ENCODE assay signal across 22 cellular contexts in the genomic region with DNA sequence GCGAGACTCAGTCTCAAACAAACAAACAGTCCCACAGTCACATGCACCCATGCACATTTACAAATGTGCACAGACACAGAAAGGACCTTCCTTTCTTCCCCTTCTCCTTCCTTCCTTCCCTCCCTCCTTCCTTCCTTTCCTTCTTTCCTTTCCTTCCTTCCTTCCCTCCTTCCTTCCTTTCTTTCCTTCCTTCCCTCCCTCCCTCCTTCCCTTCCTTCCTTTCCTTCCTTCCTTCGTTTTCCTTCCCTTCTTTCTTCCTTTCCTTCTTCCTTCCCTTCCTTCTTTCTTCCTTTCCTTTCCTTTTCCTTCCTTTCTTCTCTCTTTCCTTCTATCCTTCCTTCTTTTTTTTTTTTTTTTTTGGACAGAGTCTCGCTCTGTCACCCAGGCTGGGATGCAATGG. TPM values are rescaled to one million over a fixed set of nuclear protein-coding genes. Genes with fewer than 3 reads are reported as not detected.
DNase-seq lines count a peak whose midpoint lies in the region; ATAC-seq, FAIRE-seq and TF ChIP-seq lines count a peak whose summit lies in the region.
"Had no signal": no experiment of that assay in that cellular context is flagged by ENCODE, and none has a peak within 500 bp of the region (broad histone marks: within the 10 kb centered on the region; RNA-seq: fewer than 3 reads in every experiment).

No MANE protein-coding gene starts in this region.

- H2AFZ ChIP-seq in GM12878 (ENCODE audit: control insufficient read depth, low read depth, low read length) = no peak overlapping the region
- H2AFZ ChIP-seq: GM23338 had no signal

- no peak overlapping the region for H3K27ac ChIP-seq in GM12878 (ENCODE audit: control insufficient read depth, insufficient read depth)

- no peaks in the 10 kb centered on the region for H3K79me2 ChIP-seq in GM12878 (ENCODE audit: control insufficient read depth, insufficient read depth, low read length)

- H3K9ac ChIP-seq in GM12878 (ENCODE audit: control insufficient read depth, insufficient read depth, low read length) = no peak overlapping the region

- H3K9me3 ChIP-seq in GM12878 (replicated peaks; ENCODE audit: control insufficient read depth, insufficient read depth, low read length) = no peaks in the 10 kb centered on the region; the same call in 2 of the 3 replicates

- CTCF ChIA-PET in GM12878 (lab: Yijun Ruan, JAX) = no interaction called here

- intact Hi-C loops in GM12878 (cut with micrococcal nuclease; ENCODE audit: unreplicated experiment) = no loop called here

- H3K4me3 ChIP-seq in GM12878 = no peak overlapping the region
- H3K4me3 ChIP-seq: GM23338 had no signal

- no peaks in the 10 kb centered on the region for H3K9me3 Mint-ChIP-seq in activated T-cell treated with anti-CD3 and anti-CD28 coated beads, Interleukin-2, amount 50 U/mL, for 72 hours
- H3K9me3 Mint-ChIP-seq in progenitor cell of endocrine pancreas (ENCODE audit: low read depth) = no peaks in the 10 kb centered on the region
- no peaks in the 10 kb centered on the region for H3K9me3 Mint-ChIP-seq in type B pancreatic cell
- H3K9me3 Mint-ChIP-seq: CD4-positive, CD25-positive, alpha-beta regulatory T cell; CD8-positive, alpha-beta T cell had no signal

- TF ChIP-seq EP300 in GM12878 (IDR thresholded peaks at IDR 0.05; ENCODE audit: borderline replicate concordance in 1 of 2, control insufficient read depth in 1 of 2, low read depth in 2 of 2, low read length in 2 of 2) = no peak

- ATAC-seq in activated T-cell treated with anti-CD3 and anti-CD28 coated beads, Interleukin-2, amount 50 U/mL, for 72 hours (replicated peaks in 1 of 2) = no peak
- ATAC-seq in GM12878 = no peak
- no peak for ATAC-seq in HG03342 (IDR thresholded peaks at IDR 0.05; ENCODE audit: unreplicated experiment)
- ATAC-seq: CD8-positive, alpha-beta T cell; GM23338 had no signal

- no peaks in the 10 kb centered on the region for H3K4me1 Mint-ChIP-seq in activated T-cell treated with anti-CD3 and anti-CD28 coated beads, Interleukin-2, amount 50 U/mL, for 72 hours (ENCODE audit: low read depth)
- H3K4me1 Mint-ChIP-seq in progenitor cell of endocrine pancreas (ENCODE audit: low read depth) (no peaks in the 10 kb centered on the region), type B pancreatic cell (ENCODE audit: unreplicated experiment) (no peaks in the 10 kb centered on the region)

- peaks cover 11% of the 10 kb centered on the region for H3K4me1 ChIP-seq in GM12878 (ENCODE audit: control insufficient read depth, insufficient read depth, low read length)
- H3K4me1 ChIP-seq: Caco-2 had no signal

- no peak for FAIRE-seq in GM12878 (lab: Jason Lieb, UNC)
- FAIRE-seq: G401.6, GM19239 had no signal

- 3% methylated on average over 2 of the region's 3 CpGs for WGBS in GM12878 (ENCODE audit: insufficient coverage, insufficient replicate concordance, low lambda C conversion rate, missing lambda C conversion rate)

- no peak overlapping the region for H3K4me3 Mint-ChIP-seq in activated T-cell treated with anti-CD3 and anti-CD28 coated beads, Interleukin-2, amount 50 U/mL, for 72 hours
- H3K4me3 Mint-ChIP-seq in progenitor cell of endocrine pancreas (ENCODE audit: low read depth) (no peak overlapping the region), type B pancreatic cell (no peak overlapping the region)
- H3K4me3 Mint-ChIP-seq: CD4-positive, CD25-positive, alpha-beta regulatory T cell; CD8-positive, alpha-beta T cell; GM23338; H9; HFFc6 had no signal

- no peak for TF ChIP-seq RAD21 in GM12878 (IDR thresholded peaks at IDR 0.05; ENCODE audit: insufficient read depth, low read depth, low read length)

- in situ Hi-C loops in GM12878 (cut with MboI) = no loop called here

- peak overlapping the region; percentile 40 for H3K27ac Mint-ChIP-seq in activated T-cell treated with anti-CD3 and anti-CD28 coated beads, Interleukin-2, amount 50 U/mL, for 72 hours
- H3K27ac Mint-ChIP-seq in progenitor cell of endocrine pancreas (peak overlapping the region; percentile 31), type B pancreatic cell (no peak overlapping the region)
- H3K27ac Mint-ChIP-seq: CD4-positive, CD25-positive, alpha-beta regulatory T cell; CD8-positive, alpha-beta T cell; GM23338; HFFc6 had no signal

- no TSS peak for BruUV-seq in GM12878 (replicated peaks; lab: Mats Ljungman, UMichigan)

- SMC1A ChIA-PET in GM12878 (lab: Charles Lee; ENCODE audit: uncharacterized antibody, unreplicated experiment) = no interaction called here

- no peak overlapping the region for H3K4me2 ChIP-seq in GM12878 (ENCODE audit: control insufficient read depth, insufficient read depth)
- H3K4me2 ChIP-seq: GM23338 had no signal

- RAD21 ChIA-PET in GM12878 (lab: Charles Lee; ENCODE audit: unreplicated experiment) = no interaction called here

- H3K36me3 ChIP-seq in GM12878 (ENCODE audit: control insufficient read depth in 2 of 2, insufficient read depth in 2 of 2, low read length in 1 of 2) = no peaks in the 10 kb centered on the region

- no peaks in the 10 kb centered on the region for H3K27me3 ChIP-seq in GM12878 (replicated peaks in 1 of 2; ENCODE audit: control insufficient read depth in 2 of 2, insufficient read depth in 2 of 2, low read length in 1 of 2)

- H4K20me1 ChIP-seq in GM12878 (ENCODE audit: control insufficient read depth, insufficient read depth) = no peaks in the 10 kb centered on the region

- no peak for TF ChIP-seq POLR2A in GM12878 (IDR thresholded peaks at IDR 0.05; ENCODE audit: low read depth, low read length)

- POLR2A ChIA-PET in GM12878 (lab: Charles Lee) = no interaction called here

- TF ChIP-seq CTCF in GM12878 (IDR thresholded peaks at IDR 0.05 in 2 of 3, conservative IDR thresholded peaks at IDR 0.05 in 1 of 3; ENCODE audit: control insufficient read depth in 2 of 3, extremely low read depth in 1 of 3, insufficient read depth in 1 of 3, low read depth in 3 of 3, low read length in 3 of 3) (no peak), progenitor cell of endocrine pancreas (IDR thresholded peaks at IDR 0.05; ENCODE audit: unreplicated experiment) (no peak), type B pancreatic cell (conservative IDR thresholded peaks at IDR 0.05) (no peak)

- DNase-seq in activated T-cell treated with anti-CD3 and anti-CD28 coated beads, Interleukin-2, amount 50 U/mL, for 72 hours = no peak
- DNase-seq in activated T-cell treated with anti-CD3 and anti-CD28 coated beads, Interleukin-2, amount 50 U/mL, for 1 hour = no peak
- DNase-seq in GM12878 (ENCODE audit: low read depth, low spot score) (no peak), progenitor cell of endocrine pancreas (ENCODE audit: low spot score, unreplicated experiment) (no peak), CD1c-positive myeloid dendritic cell (ENCODE audit: extremely low spot score) (no peak), type B pancreatic cell (ENCODE audit: extremely low spot score, unreplicated experiment) (no peak)
- DNase-seq: 8988T; C1 segment of cervical spinal cord; CD4-positive, CD25-positive, alpha-beta regulatory T cell; CD8-positive, alpha-beta T cell; DMS153; DND-41; HFFc6 had no signal

- no peaks in the 10 kb centered on the region for H3K27me3 Mint-ChIP-seq in activated T-cell treated with anti-CD3 and anti-CD28 coated beads, Interleukin-2, amount 50 U/mL, for 72 hours (ENCODE audit: low read depth)
- H3K27me3 Mint-ChIP-seq in progenitor cell of endocrine pancreas (peaks cover 15% of the 10 kb centered on the region), type B pancreatic cell (peaks cover 21% of the 10 kb centered on the region)

- H3K36me3 Mint-ChIP-seq in activated T-cell treated with anti-CD3 and anti-CD28 coated beads, Interleukin-2, amount 50 U/mL, for 72 hours (ENCODE audit: insufficient read depth in 2 of 2) = peaks cover 0 to 5% of the 10 kb centered on the region in 2 donors
- H3K36me3 Mint-ChIP-seq in progenitor cell of endocrine pancreas (ENCODE audit: insufficient read depth) = no peaks in the 10 kb centered on the region
- no peaks in the 10 kb centered on the region for H3K36me3 Mint-ChIP-seq in type B pancreatic cell
- H3K36me3 Mint-ChIP-seq: CD4-positive, CD25-positive, alpha-beta regulatory T cell; CD8-positive, alpha-beta T cell had no signal

RNA-seq across cellular contexts. Expression of gene EBI3, which starts 16.2 kb away (rescaled TPM):
- 10 to 100 TPM; 21.8 to 29.9 TPM for total RNA-seq in activated T-cell treated with anti-CD3 and anti-CD28 coated beads, Interleukin-2, amount 50 U/mL, for 72 hours
- 450 and 530 TPM in 2 replicates for total RNA-seq in GM12878 (2013; cell fraction: nucleolus; rRNA removed)
- 137 and 149 TPM in 2 replicates for total RNA-seq in GM12878 (2014; rRNA removed)
- total RNA-seq in GM12878 (2014; rRNA removed; fragmentation: Illumina TruSeq; extraction: Trizol) = 61.0 and 68.2 TPM in 2 replicates
- 224 and 232 TPM in 2 replicates for total RNA-seq in GM12878 (2021)
- polyA plus RNA-seq in GM12878 (2011; ENCODE audit: low read depth) = 92.7 TPM
- polyA plus RNA-seq in GM12878 (2011; rRNA removed) = 140 and 276 TPM in 2 replicates
- 391 and 446 TPM in 2 replicates for polyA plus RNA-seq in GM12878 (2011; cell fraction: cytosol; rRNA removed)
- 237 and 277 TPM in 2 replicates for polyA plus RNA-seq in GM12878 (2011; cell fraction: nucleus; rRNA removed)
- polyA plus RNA-seq in GM12878 (2012) = 176 and 238 TPM in 2 replicates
- polyA plus RNA-seq in GM12878 (2014; fragmentation: Illumina TruSeq; extraction: Trizol) = 13.5 and 47.7 TPM in 2 replicates
- 10 to 100 TPM; 22.0 to 61.1 TPM for polyA plus RNA-seq in GM12878 (2014; fragmentation: Nextera tagmentation; extraction: Ambion mirVana)
- 257 and 266 TPM in 2 replicates for polyA plus RNA-seq in GM12878 (2014; rRNA removed)
- 100 to 1,000 TPM; 278 to 288 TPM for polyA plus RNA-seq in GM12878 (2016; fragmentation: Nextera tagmentation; extraction: Ambion mirVana)
- polyA minus RNA-seq in GM12878 (2011; rRNA and poly(A)+ RNA removed) = 103 and 190 TPM in 2 replicates
- polyA minus RNA-seq in GM12878 (2011; cell fraction: cytosol; rRNA and poly(A)+ RNA removed) = 139 and 168 TPM in 2 replicates
- 74.0 and 109 TPM in 2 replicates for polyA minus RNA-seq in GM12878 (2011; cell fraction: nucleus; rRNA and poly(A)+ RNA removed)
- total RNA-seq in progenitor cell of endocrine pancreas = not detected in 2 replicates
- total RNA-seq in type B pancreatic cell (ENCODE audit: low replicate concordance) = 0.31 and 0.43 TPM in 2 replicates
- total RNA-seq: CD4-positive, CD25-positive, alpha-beta regulatory T cell; CD8-positive, alpha-beta T cell had no signal

RNA-seq across cellular contexts. Expression of gene ANKRD24, which starts 30.6 kb away (rescaled TPM):
- total RNA-seq in activated T-cell treated with anti-CD3 and anti-CD28 coated beads, Interleukin-2, amount 50 U/mL, for 72 hours = 1 to 10 TPM; 2.8 to 4.1 TPM
- total RNA-seq in GM12878 (2013; cell fraction: nucleolus; rRNA removed) = 1.5 and 2.2 TPM in 2 replicates
- total RNA-seq in GM12878 (2014; rRNA removed) (0.49 and 0.51 TPM in 2 replicates), GM12878 (2014; rRNA removed; fragmentation: Illumina TruSeq; extraction: Trizol) (0.23 and 0.27 TPM in 2 replicates), GM12878 (2021) (0.51 and 0.59 TPM in 2 replicates), progenitor cell of endocrine pancreas (0.89 and 1.6 TPM in 2 replicates), type B pancreatic cell (ENCODE audit: low replicate concordance) (0.48 and 1.1 TPM in 2 replicates)
- polyA plus RNA-seq in GM12878 (2011; ENCODE audit: low read depth) = 0.49 TPM
- polyA plus RNA-seq in GM12878 (2011; rRNA removed) (0.43 TPM in 2 replicates), GM12878 (2014; fragmentation: Illumina TruSeq; extraction: Trizol) (0.12 and 0.14 TPM in 2 replicates), GM12878 (2014; fragmentation: Nextera tagmentation; extraction: Ambion mirVana) (under 1 TPM in 1 of 2 experiments, not detected in 1; 0.02 TPM), GM12878 (2014; rRNA removed) (0.42 and 0.47 TPM in 2 replicates), GM12878 (2016; fragmentation: Nextera tagmentation; extraction: Ambion mirVana) (under 1 TPM; 0.31 to 0.35 TPM)
- polyA plus RNA-seq in GM12878 (2011; cell fraction: cytosol; rRNA removed) = 0.84 and 0.90 TPM in 2 replicates
- polyA plus RNA-seq in GM12878 (2011; cell fraction: nucleus; rRNA removed) = 2.7 and 2.8 TPM in 2 replicates
- polyA plus RNA-seq in GM12878 (2012) = 1.5 TPM in 2 replicates
- 0.51 and 0.57 TPM in 2 replicates for polyA minus RNA-seq in GM12878 (2011; rRNA and poly(A)+ RNA removed)
- polyA minus RNA-seq in GM12878 (2011; cell fraction: cytosol; rRNA and poly(A)+ RNA removed) = 0.21 TPM in 1 of 2 replicates, not detected in the other
- 0.12 and 0.38 TPM in 2 replicates for polyA minus RNA-seq in GM12878 (2011; cell fraction: nucleus; rRNA and poly(A)+ RNA removed)

RNA-seq across cellular contexts. Expression of gene SIRT6, which starts 30.8 kb away (rescaled TPM):
- total RNA-seq in activated T-cell treated with anti-CD3 and anti-CD28 coated beads, Interleukin-2, amount 50 U/mL, for 72 hours = 10 to 100 TPM; 44.1 to 45.9 TPM
- total RNA-seq in GM12878 (2013; cell fraction: nucleolus; rRNA removed) = 24.5 and 25.2 TPM in 2 replicates
- total RNA-seq in GM12878 (2014; rRNA removed) (25.6 and 26.0 TPM in 2 replicates), GM12878 (2014; rRNA removed; fragmentation: Illumina TruSeq; extraction: Trizol) (8.3 and 8.7 TPM in 2 replicates), GM12878 (2021) (36.3 and 39.5 TPM in 2 replicates), progenitor cell of endocrine pancreas (33.2 and 35.1 TPM in 2 replicates), type B pancreatic cell (ENCODE audit: low replicate concordance) (26.7 and 29.2 TPM in 2 replicates)
- 9.0 TPM for polyA plus RNA-seq in GM12878 (2011; ENCODE audit: low read depth)
- polyA plus RNA-seq in GM12878 (2011; rRNA removed) (10.0 and 22.4 TPM in 2 replicates), GM12878 (2014; fragmentation: Illumina TruSeq; extraction: Trizol) (0.60 and 6.7 TPM in 2 replicates), GM12878 (2014; fragmentation: Nextera tagmentation; extraction: Ambion mirVana) (1 to 10 TPM; 1.3 to 1.5 TPM), GM12878 (2014; rRNA removed) (49.6 and 60.3 TPM in 2 replicates), GM12878 (2016; fragmentation: Nextera tagmentation; extraction: Ambion mirVana) (10 to 100 TPM; 29.4 to 29.8 TPM)
- 34.9 and 58.8 TPM in 2 replicates for polyA plus RNA-seq in GM12878 (2011; cell fraction: cytosol; rRNA removed)
- polyA plus RNA-seq in GM12878 (2011; cell fraction: nucleus; rRNA removed) = 77.1 and 95.7 TPM in 2 replicates
- 29.2 and 32.3 TPM in 2 replicates for polyA plus RNA-seq in GM12878 (2012)
- polyA minus RNA-seq in GM12878 (2011; rRNA and poly(A)+ RNA removed) = 11.3 and 21.7 TPM in 2 replicates
- 11.3 and 12.2 TPM in 2 replicates for polyA minus RNA-seq in GM12878 (2011; cell fraction: cytosol; rRNA and poly(A)+ RNA removed)
- polyA minus RNA-seq in GM12878 (2011; cell fraction: nucleus; rRNA and poly(A)+ RNA removed) = 10.2 and 22.0 TPM in 2 replicates

RNA-seq across cellular contexts. Expression of gene YJU2, which starts 33.8 kb away (rescaled TPM):
- 10 to 100 TPM; 27.3 to 32.7 TPM for total RNA-seq in activated T-cell treated with anti-CD3 and anti-CD28 coated beads, Interleukin-2, amount 50 U/mL, for 72 hours
- 16.8 and 20.4 TPM in 2 replicates for total RNA-seq in GM12878 (2013; cell fraction: nucleolus; rRNA removed)
- 36.8 and 38.2 TPM in 2 replicates for total RNA-seq in GM12878 (2014; rRNA removed)
- total RNA-seq in GM12878 (2014; rRNA removed; fragmentation: Illumina TruSeq; extraction: Trizol) = 20.7 and 23.3 TPM in 2 replicates
- 29.1 and 30.0 TPM in 2 replicates for total RNA-seq in GM12878 (2021)
- polyA plus RNA-seq in GM12878 (2011; ENCODE audit: low read depth) = 12.0 TPM
- 17.9 and 22.6 TPM in 2 replicates for polyA plus RNA-seq in GM12878 (2011; rRNA removed)
- polyA plus RNA-seq in GM12878 (2011; cell fraction: cytosol; rRNA removed) = 25.4 and 36.8 TPM in 2 replicates
- 26.4 and 37.0 TPM in 2 replicates for polyA plus RNA-seq in GM12878 (2011; cell fraction: nucleus; rRNA removed)
- polyA plus RNA-seq in GM12878 (2012) = 21.9 and 28.3 TPM in 2 replicates
- polyA plus RNA-seq in GM12878 (2014; fragmentation: Illumina TruSeq; extraction: Trizol) = 16.1 and 20.2 TPM in 2 replicates
- 1 to 10 TPM in 1 of 2 experiments, under 1 TPM in 1; 0.26 to 1.9 TPM for polyA plus RNA-seq in GM12878 (2014; fragmentation: Nextera tagmentation; extraction: Ambion mirVana)
- polyA plus RNA-seq in GM12878 (2014; rRNA removed) = 40.7 and 44.0 TPM in 2 replicates
- 10 to 100 TPM; 24.2 to 27.1 TPM for polyA plus RNA-seq in GM12878 (2016; fragmentation: Nextera tagmentation; extraction: Ambion mirVana)
- polyA minus RNA-seq in GM12878 (2011; rRNA and poly(A)+ RNA removed) = 12.2 and 22.3 TPM in 2 replicates
- polyA minus RNA-seq in GM12878 (2011; cell fraction: cytosol; rRNA and poly(A)+ RNA removed) = 9.4 and 10.2 TPM in 2 replicates
- 5.1 and 10.6 TPM in 2 replicates for polyA minus RNA-seq in GM12878 (2011; cell fraction: nucleus; rRNA and poly(A)+ RNA removed)
- 22.4 and 23.9 TPM in 2 replicates for total RNA-seq in progenitor cell of endocrine pancreas
- 14.3 and 18.5 TPM in 2 replicates for total RNA-seq in type B pancreatic cell (ENCODE audit: low replicate concordance)

RNA-seq across cellular contexts. Expression of gene CREB3L3, which starts 59.7 kb away (rescaled TPM):
- under 1 TPM in 1 of 2 donors, not detected in 1; 0.10 TPM for total RNA-seq in activated T-cell treated with anti-CD3 and anti-CD28 coated beads, Interleukin-2, amount 50 U/mL, for 72 hours
- not detected in 2 replicates for total RNA-seq in GM12878 (2013; cell fraction: nucleolus; rRNA removed)
- total RNA-seq in GM12878 (2014; rRNA removed) (not detected in 2 replicates), GM12878 (2014; rRNA removed; fragmentation: Illumina TruSeq; extraction: Trizol) (not detected in 2 replicates), GM12878 (2021) (not detected in 2 replicates), progenitor cell of endocrine pancreas (2.4 and 2.9 TPM in 2 replicates), type B pancreatic cell (ENCODE audit: low replicate concordance) (3.7 and 13.3 TPM in 2 replicates)
- not detected for polyA plus RNA-seq in GM12878 (2011; ENCODE audit: low read depth)
- polyA plus RNA-seq in GM12878 (2011; rRNA removed) (0.22 and 0.46 TPM in 2 replicates), GM12878 (2014; fragmentation: Illumina TruSeq; extraction: Trizol) (0.03 TPM in 1 of 2 replicates, not detected in the other), GM12878 (2014; fragmentation: Nextera tagmentation; extraction: Ambion mirVana) (not detected), GM12878 (2014; rRNA removed) (not detected in 2 replicates), GM12878 (2016; fragmentation: Nextera tagmentation; extraction: Ambion mirVana) (under 1 TPM in 1 of 2 experiments, not detected in 1; 0.07 TPM)
- 0.60 and 0.72 TPM in 2 replicates for polyA plus RNA-seq in GM12878 (2011; cell fraction: cytosol; rRNA removed)
- 0.46 and 0.61 TPM in 2 replicates for polyA plus RNA-seq in GM12878 (2011; cell fraction: nucleus; rRNA removed)
- polyA plus RNA-seq in GM12878 (2012) = 0.04 and 0.23 TPM in 2 replicates
- polyA minus RNA-seq in GM12878 (2011; rRNA and poly(A)+ RNA removed) = 0.52 TPM in 1 of 2 replicates, not detected in the other
- not detected in 2 replicates for polyA minus RNA-seq in GM12878 (2011; cell fraction: cytosol; rRNA and poly(A)+ RNA removed)
- 0.29 TPM in 1 of 2 replicates, not detected in the other for polyA minus RNA-seq in GM12878 (2011; cell fraction: nucleus; rRNA and poly(A)+ RNA removed)
- total RNA-seq: A673; CD4-positive, CD25-positive, alpha-beta regulatory T cell; CD8-positive, alpha-beta T cell; GM23338; H4; HFFc6 had no signal
- polyA plus RNA-seq: BJ had no signal

Comparison
In these comparisons a context has a peak if more than half of its experiments do, and no peak if none do; other contexts are left out.
1. RNA of gene EBI3, which starts 16.2 kb away (total RNA-seq): 61.0 to 530 TPM in GM12878 and 21.8 to 29.9 TPM in activated T-cell treated with anti-CD3 and anti-CD28 coated beads, Interleukin-2, amount 50 U/mL, for 72 hours; 0.31 to 0.43 TPM in type B pancreatic cell and not detected in progenitor cell of endocrine pancreas; every median in the first group is over 10 times any median in the second.